13 cellular contexts compared by ENCODE assay signal in the genomic region with DNA sequence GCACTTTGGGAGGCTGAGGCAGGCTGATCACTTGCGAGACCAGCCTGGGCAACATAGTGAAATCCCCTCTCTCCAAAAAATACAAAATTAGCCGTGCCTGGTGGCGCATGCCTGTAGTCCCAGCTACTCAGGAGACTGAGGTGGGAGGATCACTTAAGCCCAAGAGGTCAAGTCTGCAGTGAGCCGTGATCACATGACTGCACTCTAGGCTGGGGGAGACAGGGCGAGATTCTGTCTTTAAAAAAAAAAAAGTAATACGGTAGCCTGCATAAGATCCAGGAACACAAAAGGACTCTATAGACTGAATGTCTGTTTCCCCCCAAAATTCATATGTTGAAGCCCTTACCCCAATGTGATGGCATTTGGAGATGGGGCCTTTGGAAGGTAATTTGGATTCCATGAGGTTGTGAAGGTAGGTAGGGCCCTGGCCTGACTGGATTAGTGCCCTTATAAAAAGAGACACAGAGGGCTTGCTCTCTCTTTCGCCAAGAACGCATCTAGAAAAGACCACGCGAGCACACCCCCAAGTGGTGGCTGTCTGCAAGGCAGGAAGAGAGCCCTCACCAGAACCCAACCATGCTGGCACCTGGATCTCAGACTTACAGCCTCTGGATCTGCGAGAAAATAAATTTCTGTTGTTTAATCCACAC. TPM values are rescaled to one million over a fixed set of nuclear protein-coding genes. Genes with fewer than 3 reads are reported as not detected.
DNase-seq lines count a peak whose midpoint lies in the region; ATAC-seq and TF ChIP-seq lines count a peak whose summit lies in the region.
"Had no signal": no experiment of that assay in that cellular context is flagged by ENCODE, and none has a peak within 500 bp of the region (broad histone marks: within the 10 kb centered on the region; RNA-seq: fewer than 3 reads in every experiment).

No MANE protein-coding gene starts in this region.

- H4K20me1 ChIP-seq in PC-3 (ENCODE audit: low read length) = no peaks in the 10 kb centered on the region

- no peak overlapping the region for H3K27ac Mint-ChIP-seq in T-helper 2 cell treated with Interferon-gamma antibody and Interleukin-4, amounts not matched to agents 5 μg/mL and 100 μg/mL, for 36 hours

- no peak overlapping the region for H3K4me2 ChIP-seq in PC-3 (ENCODE audit: low read length)

- intact Hi-C loops in PC-3 (cut with micrococcal nuclease) = no loop called here

- no peak overlapping the region for H2AFZ ChIP-seq in PC-3 (ENCODE audit: low read length)

- H3K27ac ChIP-seq in PC-3 (ENCODE audit: low read length) = no peak overlapping the region
- H3K27ac ChIP-seq: ascending aorta, pancreas had no signal

- ATAC-seq in GM19043 (IDR thresholded peaks at IDR 0.05; ENCODE audit: low read depth, unreplicated experiment) (peak; percentile 44), PC-3 (no peak), GM19452 (IDR thresholded peaks at IDR 0.05; ENCODE audit: unreplicated experiment) (no peak)
- ATAC-seq: pancreas had no signal

- peaks cover 35% of the 10 kb centered on the region for H3K27me3 Mint-ChIP-seq in T-helper 2 cell treated with Interferon-gamma antibody and Interleukin-4, amounts not matched to agents 5 μg/mL and 100 μg/mL, for 36 hours (ENCODE audit: low read depth)

- POLR2A ChIA-PET in PC-3 (lab: Charles Lee; ENCODE audit: unreplicated experiment) = no interaction called here

- H3K27me3 ChIP-seq in PC-3 (ENCODE audit: low read length) = no peaks in the 10 kb centered on the region
- H3K27me3 ChIP-seq: ascending aorta, pancreas had no signal

- no peaks in the 10 kb centered on the region for H3F3A ChIP-seq in PC-3 (ENCODE audit: low read length, unreplicated experiment)

- peak; percentile 42; the same call in 1 of the 2 replicates for TF ChIP-seq CTCF in PC-3 (conservative IDR thresholded peaks at IDR 0.05; ENCODE audit: low read depth, low read length)
- peak; percentile 47 for TF ChIP-seq CTCF in fibroblast of villous mesenchyme (IDR thresholded peaks at IDR 0.05; ENCODE audit: insufficient read depth, low read depth, low read length)

- no peak overlapping the region for H3K9ac ChIP-seq in PC-3 (ENCODE audit: low read length)

- no peak overlapping the region for H3K4me3 ChIP-seq in PC-3 (ENCODE audit: low read length)
- no peak overlapping the region for H3K4me3 ChIP-seq in fibroblast of villous mesenchyme (ENCODE audit: low read depth, low read length)
- H3K4me3 ChIP-seq: ascending aorta, pancreas had no signal

- H3K79me2 ChIP-seq in PC-3 (ENCODE audit: low read length) = peaks cover 96% of the 10 kb centered on the region

- no peaks in the 10 kb centered on the region for H3K4me1 Mint-ChIP-seq in T-helper 2 cell treated with Interferon-gamma antibody and Interleukin-4, amounts not matched to agents 5 μg/mL and 100 μg/mL, for 36 hours (ENCODE audit: low read depth)

- peak; percentile 21 for DNase-seq in Daoy (ENCODE audit: low read depth)
- DNase-seq in PC-3 = peak; percentile 13
- no peak for DNase-seq in fibroblast of villous mesenchyme (ENCODE audit: low read depth)
- DNase-seq in T-helper 2 cell treated with Interferon-gamma antibody and Interleukin-4, amounts not matched to agents 5 μg/mL and 100 μg/mL, for 36 hours (ENCODE audit: low spot score) = no peak
- DNase-seq in AML-193 (lab: John Stamatoyannopoulos, UW) = no peak
- no peak for DNase-seq in NCI-H345 (lab: John Stamatoyannopoulos, UW)
- DNase-seq: head of caudate nucleus, NCI-H1105 treated with DMSO at 0.1 percent for 48 hours, pancreas, T-helper 9 cell had no signal

- no TSS peak for BruUV-seq in PC-3 (replicated peaks; lab: Mats Ljungman, UMichigan)

- H3K9me2 ChIP-seq in PC-3 (replicated peaks; ENCODE audit: low read length) = no peaks in the 10 kb centered on the region

- no peak overlapping the region for H3K4me3 Mint-ChIP-seq in T-helper 2 cell treated with Interferon-gamma antibody and Interleukin-4, amounts not matched to agents 5 μg/mL and 100 μg/mL, for 36 hours

- no peaks in the 10 kb centered on the region for H3K9me3 ChIP-seq in PC-3 (ENCODE audit: low read length)
- H3K9me3 ChIP-seq: ascending aorta, pancreas had no signal

- H3K4me1 ChIP-seq in PC-3 (ENCODE audit: insufficient read depth, low read length) = peaks cover 31% of the 10 kb centered on the region
- H3K4me1 ChIP-seq: pancreas had no signal

- H3K9me3 Mint-ChIP-seq in T-helper 2 cell treated with Interferon-gamma antibody and Interleukin-4, amounts not matched to agents 5 μg/mL and 100 μg/mL, for 36 hours = no peaks in the 10 kb centered on the region

- H3K36me3 Mint-ChIP-seq in T-helper 2 cell treated with Interferon-gamma antibody and Interleukin-4, amounts not matched to agents 5 μg/mL and 100 μg/mL, for 36 hours (ENCODE audit: low read depth) = no peaks in the 10 kb centered on the region

- no peaks in the 10 kb centered on the region for H3K36me3 ChIP-seq in PC-3 (ENCODE audit: low read depth, low read length)
- H3K36me3 ChIP-seq: ascending aorta, pancreas had no signal

- CTCF ChIA-PET in PC-3 (lab: Charles Lee) = no interaction called here

RNA-seq across cellular contexts. Expression of gene MBOAT2, which starts 17.0 kb away (rescaled TPM):
- total RNA-seq in Daoy (2014; rRNA removed; shearing (Covaris generic)) = 21.0 and 37.4 TPM in 2 replicates
- total RNA-seq in PC-3 (2014; rRNA removed) = 26.8 and 30.7 TPM in 2 replicates
- total RNA-seq in fibroblast of villous mesenchyme = 33.5 and 72.5 TPM in 2 replicates

Comparison
In these comparisons a context has a peak if more than half of its experiments do, and no peak if none do; other contexts are left out.
1. DNase-seq: peak in Daoy (single experiment) and PC-3 (single experiment); none in fibroblast of villous mesenchyme (single experiment), T-helper 2 cell treated with Interferon-gamma antibody and Interleukin-4, amounts not matched to agents 5 μg/mL and 100 μg/mL, for 36 hours (single experiment), AML-193 (0 of 2) and NCI-H345 (single experiment).